ENCODE assay signal across 8 cellular contexts in genomic region chr2:165698621-165698946, GRCh38.
DNase-seq lines count a peak whose midpoint lies in the region; ATAC-seq, FAIRE-seq and TF ChIP-seq lines count a peak whose summit lies in the region.

No MANE protein-coding gene starts in this region.

- peak in 1 of 2 experiments; percentile 17 for DNase-seq in HL-60 (ENCODE audit: low read depth in 1 of 2, low spot score in 1 of 2)
- peak; percentile 59 for DNase-seq in NCI-H774 (lab: John Stamatoyannopoulos, UW)
- peak; percentile 63 for DNase-seq in cerebellar cortex (ENCODE audit: low spot score)
- DNase-seq in left colon, result peak in 1 of 2 donors; percentile 25
- DNase-seq in NCI-H1048 (lab: John Stamatoyannopoulos, UW), result no peak
- DNase-seq in activated CD4-positive, alpha-beta T cell treated with anti-CD3 and anti-CD28 coated beads, Interleukin-2, amount 50 U/mL, for 1 hour, result no peak

- intact Hi-C loops in left colon (cut with DNase I, micrococcal nuclease), result loop anchor here (5.0 to 10.0 kb wide), 2 partner anchors 294 to 296 kb away; no protein-coding TSS in a partner anchor

- no peak overlapping the region for H3K27ac ChIP-seq in HL-60 (replicated peaks)

- H3K4me3 ChIP-seq in HL-60 (replicated peaks; ENCODE audit: insufficient read depth, low read length), result no peak overlapping the region

- FAIRE-seq in G401.6 (lab: Jason Lieb, UNC), result peak; percentile 87

- TF ChIP-seq CTCF in HL-60 (IDR thresholded peaks at IDR 0.05; ENCODE audit: insufficient read depth, low read length), result peak; percentile 18

- peaks cover 6% of the 10 kb centered on the region for H3K27me3 ChIP-seq in HL-60 (ENCODE audit: insufficient read depth, poor library complexity, severe bottlenecking)

- ATAC-seq in GM21423 (IDR thresholded peaks at IDR 0.05; ENCODE audit: unreplicated experiment) (peak; percentile 83), left colon (peak; percentile 86)

Comparison
In these comparisons a context has a peak if more than half of its experiments do, and no peak if none do; other contexts are left out.
1. DNase-seq: peak in NCI-H774 (single experiment) and cerebellar cortex (single experiment); none in NCI-H1048 (single experiment) and activated CD4-positive, alpha-beta T cell treated with anti-CD3 and anti-CD28 coated beads, Interleukin-2, amount 50 U/mL, for 1 hour (single experiment).